ENCODE assay signal across 16 cellular contexts in the genomic region with DNA sequence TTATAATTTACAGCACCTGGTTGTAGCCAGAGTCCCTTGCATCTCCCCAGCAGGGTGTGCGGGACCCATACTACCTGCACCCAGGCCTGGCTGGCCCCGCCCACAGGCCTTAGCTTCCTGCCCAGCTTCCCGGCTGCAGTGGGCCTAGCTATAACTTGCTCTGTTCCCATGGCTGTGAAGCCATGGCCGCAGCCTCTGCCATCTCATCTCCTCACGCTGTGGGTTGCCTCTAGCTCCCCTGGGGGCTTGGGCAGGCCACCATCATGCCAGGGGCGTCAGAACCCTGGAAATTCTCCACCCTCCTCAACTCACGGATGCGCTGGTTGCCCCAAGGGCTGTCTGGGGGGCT. TPM values are rescaled to one million over a fixed set of nuclear protein-coding genes. Genes with fewer than 3 reads are reported as not detected.
A peak's percentile ranks its signal among the peaks of the same experiment; 100 is the strongest.
DNase-seq lines count a peak whose midpoint lies in the region; ATAC-seq and TF ChIP-seq lines count a peak whose summit lies in the region.
"Had no signal": no experiment of that assay in that cellular context is flagged by ENCODE, and none has a peak within 500 bp of the region (broad histone marks: within the 10 kb centered on the region; RNA-seq: fewer than 3 reads in every experiment).

No MANE protein-coding gene starts in this region.

- WGBS in iPS DF 6.9 (ENCODE audit: insufficient coverage, insufficient read length): no CpG with 5 or more reads among the region's 8 CpGs
- 91 to 94% methylated on average over 8 of the region's 8 CpGs for WGBS in sigmoid colon, 2 donors

- no peak for TF ChIP-seq EP300 in sigmoid colon (IDR thresholded peaks at IDR 0.05)

- H3K79me2 ChIP-seq in GM23338 (replicated peaks; ENCODE audit: insufficient read depth): no peaks in the 10 kb centered on the region

- POLR2A ChIA-PET in WTC11 (lab: Charles Lee): interaction anchor here (0.5 to 1.0 kb wide), 2 partner anchors 180 to 199 kb away, joined by 3 read pairs; no protein-coding TSS in a partner anchor

- H3K4me3 ChIP-seq in GM23338: no peak overlapping the region
- no peak overlapping the region for H3K4me3 ChIP-seq in iPS DF 6.9 (ENCODE audit: low read length)
- no peak overlapping the region for H3K4me3 ChIP-seq in sigmoid colon
- H3K4me3 ChIP-seq: upper lobe of left lung had no signal

- intact Hi-C loops in sigmoid colon (cut with DNase I): loop anchor here (5.0 kb wide), 1 partner anchor 189 kb away; no protein-coding TSS in a partner anchor

- H3K4me1 ChIP-seq in GM23338 (ENCODE audit: insufficient read depth) (peaks cover 36% of the 10 kb centered on the region), iPS DF 6.9 (ENCODE audit: control insufficient read depth, insufficient read depth, low read length) (peaks cover 12% of the 10 kb centered on the region), sigmoid colon (peaks cover 0 to 53% (median 48%) of the 10 kb centered on the region in 4 donors)

- H3K9me3 ChIP-seq in iPS DF 6.9 (ENCODE audit: control insufficient read depth, insufficient read depth, low read length): no peaks in the 10 kb centered on the region
- no peaks in the 10 kb centered on the region for H3K9me3 ChIP-seq in sigmoid colon
- H3K9me3 ChIP-seq: upper lobe of left lung had no signal

- H3K36me3 ChIP-seq in GM23338 (ENCODE audit: insufficient read depth): no peaks in the 10 kb centered on the region
- no peaks in the 10 kb centered on the region for H3K36me3 ChIP-seq in iPS DF 6.9 (ENCODE audit: control insufficient read depth, insufficient read depth, low read length)
- H3K36me3 ChIP-seq in sigmoid colon: no peaks in the 10 kb centered on the region
- H3K36me3 ChIP-seq: upper lobe of left lung had no signal

- H3K36me3 Mint-ChIP-seq in GM23338 (ENCODE audit: low read depth): peaks cover 8% of the 10 kb centered on the region
- H3K36me3 Mint-ChIP-seq in WTC11: peaks cover 4% of the 10 kb centered on the region

- no peak for TF ChIP-seq POLR2A in sigmoid colon (IDR thresholded peaks at IDR 0.05)

- H3K4me3 Mint-ChIP-seq in GM23338: peak overlapping the region; percentile 8; the same call in 1 of the 3 replicates
- H3K4me3 Mint-ChIP-seq in WTC11: peak overlapping the region; percentile 36; the same call in 1 of the 2 replicates
- H3K4me3 Mint-ChIP-seq: IgD-negative memory B cell had no signal

- no peaks in the 10 kb centered on the region for H3K27me3 ChIP-seq in GM23338 (ENCODE audit: insufficient read depth)
- no peaks in the 10 kb centered on the region for H3K27me3 ChIP-seq in iPS DF 6.9 (ENCODE audit: control insufficient read depth, insufficient read depth, low read length)
- H3K27me3 ChIP-seq in sigmoid colon: no peaks in the 10 kb centered on the region
- H3K27me3 ChIP-seq: upper lobe of left lung had no signal

- H3K27me3 Mint-ChIP-seq in GM23338 (ENCODE audit: insufficient read depth, low read depth, poor library complexity) (peaks cover 2% of the 10 kb centered on the region), WTC11 (ENCODE audit: low read depth) (no peaks in the 10 kb centered on the region)

- H4K20me1 ChIP-seq in GM23338 (replicated peaks; ENCODE audit: insufficient read depth): no peaks in the 10 kb centered on the region

- no peaks in the 10 kb centered on the region for H3K9me2 ChIP-seq in GM23338 (ENCODE audit: insufficient read depth)

- H2AFZ ChIP-seq in GM23338: no peak overlapping the region

- H3K27ac ChIP-seq in GM23338 (ENCODE audit: low read depth) (peak overlapping the region; percentile 99), iPS DF 6.9 (ENCODE audit: low read length) (peak overlapping the region; percentile 79), sigmoid colon (peak overlapping the region; percentile 72 to 94 (median 86))

- DNase-seq in GM23338 (ENCODE audit: low spot score): peak; percentile 76
- DNase-seq in WTC11 (ENCODE audit: low spot score): peak; percentile 59
- DNase-seq in iPS DF 6.9 (ENCODE audit: low read depth, low spot score): no peak
- no peak for DNase-seq in sigmoid colon
- DNase-seq in NK-92 (lab: John Stamatoyannopoulos, UW; ENCODE audit: unreplicated experiment): no peak
- DNase-seq in kidney tubule cell (ENCODE audit: low spot score): no peak
- DNase-seq in mesenteric fat pad (ENCODE audit: low spot score): no peak
- DNase-seq: activated CD4-positive, alpha-beta T cell treated with anti-CD3 and anti-CD28 coated beads, Interleukin-2, amount 50 U/mL, for 48 hours; anterior cingulate cortex; effector CD8-positive, alpha-beta T cell; NCI-H1105 treated with DMSO at 0.1 percent for 48 hours; NCI-H446 treated with DMSO at 0.1 percent for 48 hours; nucleus accumbens had no signal

- H3K4me2 ChIP-seq in GM23338: peak overlapping the region; percentile 1

- H3F3A ChIP-seq in GM23338 (replicated peaks; ENCODE audit: low read depth): peaks cover 16% of the 10 kb centered on the region

- H3K9me3 Mint-ChIP-seq in GM23338 (peaks cover 3% of the 10 kb centered on the region; the same call in 1 of the 3 replicates), WTC11 (peaks cover 5% of the 10 kb centered on the region)
- H3K9me3 Mint-ChIP-seq: IgD-negative memory B cell had no signal

- ATAC-seq in GM23338 (peak; percentile 59), WTC11 (peak; percentile 46), GM19395 (IDR thresholded peaks at IDR 0.05; ENCODE audit: unreplicated experiment) (no peak)

- peaks cover 30% of the 10 kb centered on the region for H3K4me1 Mint-ChIP-seq in GM23338
- peaks cover 19% of the 10 kb centered on the region for H3K4me1 Mint-ChIP-seq in WTC11
- H3K4me1 Mint-ChIP-seq: IgD-negative memory B cell had no signal

- TF ChIP-seq CTCF in GM23338 (conservative IDR thresholded peaks at IDR 0.05; ENCODE audit: low read depth in 2 of 2) (no peak), WTC11 (IDR thresholded peaks at IDR 0.05) (no peak), sigmoid colon (IDR thresholded peaks at IDR 0.05) (no peak)

- H3K27ac Mint-ChIP-seq in GM23338 (no peak overlapping the region), WTC11 (no peak overlapping the region)
- H3K27ac Mint-ChIP-seq: IgD-negative memory B cell had no signal

- CTCF ChIA-PET in WTC11 (lab: Charles Lee): interaction anchor here (0.5 to 2.1 kb wide), 4 partner anchors 26 to 241 kb away, joined by 3 to 6 read pairs (median 4); a partner anchor contains a TSS

TF ChIP-seq in GM23338, 12 proteins besides CTCF, POLR2A, EP300 and RAD21:
- TF ChIP-seq POLR2AphosphoS5 (IDR thresholded peaks at IDR 0.05; ENCODE audit: low read depth) (peak; percentile 36; the same call in 1 of the 2 replicates), NANOG (IDR thresholded peaks at IDR 0.05; ENCODE audit: borderline replicate concordance) (no peak), CREB1 (CRISPR knock-in tag; IDR thresholded peaks at IDR 0.05; ENCODE audit: low read depth) (no peak), JUNB (IDR thresholded peaks at IDR 0.05; ENCODE audit: unreplicated experiment) (no peak)

TF ChIP-seq in WTC11, 78 proteins besides CTCF, POLR2A, EP300 and RAD21 (continues in another document):
- TF ChIP-seq, protein P1, sequence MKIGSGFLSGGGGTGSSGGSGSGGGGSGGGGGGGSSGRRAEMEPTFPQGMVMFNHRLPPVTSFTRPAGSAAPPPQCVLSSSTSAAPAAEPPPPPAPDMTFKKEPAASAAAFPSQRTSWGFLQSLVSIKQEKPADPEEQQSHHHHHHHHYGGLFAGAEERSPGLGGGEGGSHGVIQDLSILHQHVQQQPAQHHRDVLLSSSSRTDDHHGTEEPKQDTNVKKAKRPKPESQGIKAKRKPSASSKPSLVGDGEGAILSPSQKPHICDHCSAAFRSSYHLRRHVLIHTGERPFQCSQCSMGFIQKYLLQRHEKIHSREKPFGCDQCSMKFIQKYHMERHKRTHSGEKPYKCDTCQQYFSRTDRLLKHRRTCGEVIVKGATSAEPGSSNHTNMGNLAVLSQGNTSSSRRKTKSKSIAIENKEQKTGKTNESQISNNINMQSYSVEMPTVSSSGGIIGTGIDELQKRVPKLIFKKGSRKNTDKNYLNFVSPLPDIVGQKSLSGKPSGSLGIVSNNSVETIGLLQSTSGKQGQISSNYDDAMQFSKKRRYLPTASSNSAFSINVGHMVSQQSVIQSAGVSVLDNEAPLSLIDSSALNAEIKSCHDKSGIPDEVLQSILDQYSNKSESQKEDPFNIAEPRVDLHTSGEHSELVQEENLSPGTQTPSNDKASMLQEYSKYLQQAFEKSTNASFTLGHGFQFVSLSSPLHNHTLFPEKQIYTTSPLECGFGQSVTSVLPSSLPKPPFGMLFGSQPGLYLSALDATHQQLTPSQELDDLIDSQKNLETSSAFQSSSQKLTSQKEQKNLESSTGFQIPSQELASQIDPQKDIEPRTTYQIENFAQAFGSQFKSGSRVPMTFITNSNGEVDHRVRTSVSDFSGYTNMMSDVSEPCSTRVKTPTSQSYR (CRISPR knock-in tag; IDR thresholded peaks at IDR 0.05): 0 out of 2 replicates have a peak, but pooled peaks have one; percentile 23
- TF ChIP-seq, protein P2, sequence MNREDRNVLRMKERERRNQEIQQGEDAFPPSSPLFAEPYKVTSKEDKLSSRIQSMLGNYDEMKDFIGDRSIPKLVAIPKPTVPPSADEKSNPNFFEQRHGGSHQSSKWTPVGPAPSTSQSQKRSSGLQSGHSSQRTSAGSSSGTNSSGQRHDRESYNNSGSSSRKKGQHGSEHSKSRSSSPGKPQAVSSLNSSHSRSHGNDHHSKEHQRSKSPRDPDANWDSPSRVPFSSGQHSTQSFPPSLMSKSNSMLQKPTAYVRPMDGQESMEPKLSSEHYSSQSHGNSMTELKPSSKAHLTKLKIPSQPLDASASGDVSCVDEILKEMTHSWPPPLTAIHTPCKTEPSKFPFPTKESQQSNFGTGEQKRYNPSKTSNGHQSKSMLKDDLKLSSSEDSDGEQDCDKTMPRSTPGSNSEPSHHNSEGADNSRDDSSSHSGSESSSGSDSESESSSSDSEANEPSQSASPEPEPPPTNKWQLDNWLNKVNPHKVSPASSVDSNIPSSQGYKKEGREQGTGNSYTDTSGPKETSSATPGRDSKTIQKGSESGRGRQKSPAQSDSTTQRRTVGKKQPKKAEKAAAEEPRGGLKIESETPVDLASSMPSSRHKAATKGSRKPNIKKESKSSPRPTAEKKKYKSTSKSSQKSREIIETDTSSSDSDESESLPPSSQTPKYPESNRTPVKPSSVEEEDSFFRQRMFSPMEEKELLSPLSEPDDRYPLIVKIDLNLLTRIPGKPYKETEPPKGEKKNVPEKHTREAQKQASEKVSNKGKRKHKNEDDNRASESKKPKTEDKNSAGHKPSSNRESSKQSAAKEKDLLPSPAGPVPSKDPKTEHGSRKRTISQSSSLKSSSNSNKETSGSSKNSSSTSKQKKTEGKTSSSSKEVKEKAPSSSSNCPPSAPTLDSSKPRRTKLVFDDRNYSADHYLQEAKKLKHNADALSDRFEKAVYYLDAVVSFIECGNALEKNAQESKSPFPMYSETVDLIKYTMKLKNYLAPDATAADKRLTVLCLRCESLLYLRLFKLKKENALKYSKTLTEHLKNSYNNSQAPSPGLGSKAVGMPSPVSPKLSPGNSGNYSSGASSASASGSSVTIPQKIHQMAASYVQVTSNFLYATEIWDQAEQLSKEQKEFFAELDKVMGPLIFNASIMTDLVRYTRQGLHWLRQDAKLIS (CRISPR knock-in tag; IDR thresholded peaks at IDR 0.05; ENCODE audit: borderline replicate concordance): no peak

RNA-seq across cellular contexts. Expression of a gene that starts 26.1 kb away (rescaled TPM):
- 17.8 and 24.6 TPM in 2 replicates for total RNA-seq in GM23338 (2014; rRNA removed; shearing (Covaris generic))
- polyA plus RNA-seq in GM23338 (2016; fragmentation: Nextera tagmentation; extraction: Ambion mirVana): 23.2 and 27.6 TPM in 2 replicates
- total RNA-seq in WTC11 (2021): 29.5 to 44.5 TPM (median 31.4 TPM) in 3 replicates
- 1,000 to 10,000 TPM in 1 of 4 donors, 100 to 1,000 TPM in 3; 849 to 1,032 (median 869) TPM for total RNA-seq in sigmoid colon
- 10 to 100 TPM in 2 of 3 donors, 1 to 10 TPM in 1; 7.9 to 26.9 (median 15.6) TPM for polyA plus RNA-seq in sigmoid colon
- total RNA-seq in mesenteric fat pad: 17.5 TPM
- polyA plus RNA-seq: IgD-negative memory B cell had no signal

Comparison
In these comparisons a context has a peak if more than half of its experiments do, and no peak if none do; other contexts are left out.
1. DNase-seq: peak in GM23338 (single experiment) and WTC11 (single experiment); none in iPS DF 6.9 (single experiment), sigmoid colon (single experiment), NK-92 (single experiment), kidney tubule cell (single experiment) and mesenteric fat pad (single experiment).
2. RNA of a gene that starts 26.1 kb away (total RNA-seq): 849 to 1,032 TPM in sigmoid colon; 29.5 to 44.5 TPM in WTC11, 17.8 to 24.6 TPM in GM23338 and 17.5 TPM in mesenteric fat pad (single experiment); every median in the first group is over 10 times any median in the second.
3. Peak in every context shown above with its lines, with median percentiles within 50 percentile points of each other: H3K27ac ChIP-seq.